10 cellular contexts compared by ENCODE assay signal in the genomic region with DNA sequence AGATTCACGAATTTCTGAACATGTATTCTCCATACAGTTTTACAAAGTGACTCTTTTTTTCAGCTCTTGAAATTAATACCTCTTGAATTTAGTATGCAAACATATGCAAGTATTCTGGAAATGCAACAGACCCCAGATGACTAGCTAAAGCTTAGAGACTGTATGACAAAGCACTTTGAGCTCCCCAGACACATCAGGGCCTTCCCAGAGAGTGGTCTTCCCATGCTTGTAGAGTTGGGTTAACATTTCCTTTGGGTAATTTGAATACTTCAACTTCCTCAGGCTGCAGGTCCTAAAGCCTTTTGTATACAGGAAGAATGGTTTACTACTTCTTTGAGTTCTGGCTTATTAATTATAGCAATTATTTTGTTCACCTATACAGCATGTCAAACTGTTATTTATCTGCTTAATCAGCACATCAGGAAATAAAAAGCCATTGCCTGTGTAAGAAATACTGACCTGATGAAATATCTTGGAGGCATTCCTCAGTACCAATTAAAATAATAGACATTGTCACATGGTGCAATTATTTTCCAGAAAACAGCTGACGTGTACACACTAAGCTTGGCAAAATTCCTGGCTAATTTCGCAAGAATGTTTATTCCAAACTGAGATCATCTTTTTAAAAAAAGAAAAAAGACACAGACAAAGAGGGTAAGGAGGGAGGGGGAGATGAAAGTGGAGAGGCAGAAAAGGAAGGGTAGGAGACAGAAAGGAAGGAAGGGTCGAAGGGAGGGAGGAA.
DNase-seq lines count a peak whose midpoint lies in the region; ATAC-seq, FAIRE-seq and TF ChIP-seq lines count a peak whose summit lies in the region.
"Had no signal": no experiment of that assay in that cellular context is flagged by ENCODE, and none has a peak within 500 bp of the region (broad histone marks: within the 10 kb centered on the region; RNA-seq: fewer than 3 reads in every experiment).

No MANE protein-coding gene starts in this region.

- POLR2A ChIA-PET in A673 (lab: Charles Lee; ENCODE audit: low non-redundant PET): no interaction called here

- no peak for FAIRE-seq in GM19239 (lab: Jason Lieb, UNC)

- H3K9me3 ChIP-seq in A673 (ENCODE audit: low read depth, low read length, poor library complexity, severe bottlenecking) (peaks cover 6% of the 10 kb centered on the region), Loucy (ENCODE audit: insufficient read depth, low read depth, low read length) (peaks cover 5% of the 10 kb centered on the region; the same call in 1 of the 2 replicates), lung (ENCODE audit: control insufficient read depth in 2 of 2, insufficient read depth in 1 of 2, low read length in 1 of 2) (no peaks in the 10 kb centered on the region)

- intact Hi-C loops in A673 (cut with micrococcal nuclease; ENCODE audit: unreplicated experiment): no loop called here

- H3K4me1 ChIP-seq in A673 (ENCODE audit: insufficient read depth, low read length, poor library complexity, severe bottlenecking) (peaks cover 20% of the 10 kb centered on the region), Loucy (ENCODE audit: insufficient read depth, low read length, poor library complexity, severe bottlenecking) (peaks cover 23% of the 10 kb centered on the region), lung (ENCODE audit: control insufficient read depth in 2 of 2, insufficient read depth in 2 of 2, low read length in 2 of 2) (peaks cover 3% of the 10 kb centered on the region in 2 donors)

- DNase-seq in A673 (ENCODE audit: low spot score): peak; percentile 90
- DNase-seq in dermis microvascular lymphatic vessel endothelial cell (ENCODE audit: low read depth in 2 of 2): peak; percentile 47 to 82
- DNase-seq in lung (ENCODE audit: low spot score): no peak
- DNase-seq in AML-193 (lab: John Stamatoyannopoulos, UW): no peak
- no peak for DNase-seq in nephron progenitor cell
- DNase-seq in activated T-cell treated with anti-CD3 and anti-CD28 coated beads, Interleukin-2, amount 50 U/mL, for 24 hours: no peak
- no peak for DNase-seq in GM19239 (ENCODE audit: insufficient read length, low spot score)
- DNase-seq: activated T-cell treated with anti-CD3 and anti-CD28 coated beads, Interleukin-2, amount 50 U/mL, for 1 hour; GDM1 had no signal

- H3K27ac ChIP-seq in A673 (ENCODE audit: low read depth, low read length, poor library complexity, severe bottlenecking) (peak overlapping the region; percentile 78), lung (ENCODE audit: low read depth in 1 of 2, low read length in 1 of 2) (peak overlapping the region in 1 of 2 donors; percentile 12)

- H2AFZ ChIP-seq in Loucy (ENCODE audit: low read length): peak overlapping the region; percentile 49

- no peaks in the 10 kb centered on the region for H3F3A ChIP-seq in Loucy (ENCODE audit: low read depth)

- TF ChIP-seq CTCF in A673 (conservative IDR thresholded peaks at IDR 0.05; ENCODE audit: low read depth, low read length) (no peak), Loucy (conservative IDR thresholded peaks at IDR 0.05; ENCODE audit: low read length) (no peak), lung (IDR thresholded peaks at IDR 0.05; ENCODE audit: control extremely low read depth, extremely low read depth) (no peak), nephron progenitor cell (IDR thresholded peaks at IDR 0.05) (no peak)

- H3K9me2 ChIP-seq in Loucy (replicated peaks; ENCODE audit: low read depth, low read length): no peaks in the 10 kb centered on the region

- BruUV-seq in A673 (replicated peaks; lab: Mats Ljungman, UMichigan): TSS peak; percentile 92

- peak overlapping the region; percentile 47 for H3K4me2 ChIP-seq in Loucy (ENCODE audit: low read depth, low read length, poor library complexity, severe bottlenecking)

- no peaks in the 10 kb centered on the region for H3K27me3 Mint-ChIP-seq in nephron progenitor cell (ENCODE audit: low read depth, poor library complexity)
- H3K27me3 Mint-ChIP-seq in activated T-cell treated with anti-CD3 and anti-CD28 coated beads, Interleukin-2, amount 50 U/mL, for 24 hours: no peaks in the 10 kb centered on the region

- no peaks in the 10 kb centered on the region for H3K79me2 ChIP-seq in Loucy (ENCODE audit: insufficient read depth, low read length)

- H3K36me3 ChIP-seq in A673 (ENCODE audit: insufficient read depth, low read length, poor library complexity, severe bottlenecking) (no peaks in the 10 kb centered on the region), Loucy (ENCODE audit: insufficient read depth, low read length) (no peaks in the 10 kb centered on the region), lung (ENCODE audit: control insufficient read depth in 2 of 2, insufficient read depth in 2 of 2, low read length in 2 of 2) (no peaks in the 10 kb centered on the region)

- CTCF ChIA-PET in A673 (lab: Charles Lee): no interaction called here

- ATAC-seq in lung (ENCODE audit: insufficient read depth, low FRiP score): peak; percentile 38

- H3K27me3 ChIP-seq in A673 (replicated peaks; ENCODE audit: insufficient read depth, low read depth, low read length, poor library complexity) (no peaks in the 10 kb centered on the region), Loucy (ENCODE audit: insufficient read depth, low read length, poor library complexity, severe bottlenecking) (no peaks in the 10 kb centered on the region), lung (ENCODE audit: control insufficient read depth, insufficient read depth) (no peaks in the 10 kb centered on the region)

- peaks cover 25% of the 10 kb centered on the region for H3K4me1 Mint-ChIP-seq in nephron progenitor cell
- H3K4me1 Mint-ChIP-seq in activated T-cell treated with anti-CD3 and anti-CD28 coated beads, Interleukin-2, amount 50 U/mL, for 24 hours (ENCODE audit: low read depth): no peaks in the 10 kb centered on the region

- no peak overlapping the region for H3K4me3 Mint-ChIP-seq in nephron progenitor cell
- no peak overlapping the region for H3K4me3 Mint-ChIP-seq in activated T-cell treated with anti-CD3 and anti-CD28 coated beads, Interleukin-2, amount 50 U/mL, for 24 hours

- peaks cover 17% of the 10 kb centered on the region for H3K9me3 Mint-ChIP-seq in nephron progenitor cell
- H3K9me3 Mint-ChIP-seq in activated T-cell treated with anti-CD3 and anti-CD28 coated beads, Interleukin-2, amount 50 U/mL, for 24 hours: peaks cover 3% of the 10 kb centered on the region

- no peak overlapping the region for H3K4me3 ChIP-seq in A673 (ENCODE audit: low read depth, low read length, poor library complexity, severe bottlenecking)
- H3K4me3 ChIP-seq in Loucy (ENCODE audit: low read length, poor library complexity, severe bottlenecking): peak overlapping the region; percentile 4
- H3K4me3 ChIP-seq in lung: no peak overlapping the region

- WGBS in lung, 2 donors: 30 to 36% methylated on average over 4 of the region's 4 CpGs

- H3K9ac ChIP-seq in Loucy (ENCODE audit: low read depth, low read length, poor library complexity, severe bottlenecking): peak overlapping the region; percentile 1

- H4K20me1 ChIP-seq in Loucy (ENCODE audit: insufficient read depth, low read length, poor library complexity, severe bottlenecking): no peaks in the 10 kb centered on the region

- peaks cover 12% of the 10 kb centered on the region for H3K36me3 Mint-ChIP-seq in nephron progenitor cell (ENCODE audit: low read depth)
- no peaks in the 10 kb centered on the region for H3K36me3 Mint-ChIP-seq in activated T-cell treated with anti-CD3 and anti-CD28 coated beads, Interleukin-2, amount 50 U/mL, for 24 hours (ENCODE audit: low read depth)

- no peak overlapping the region for H3K27ac Mint-ChIP-seq in nephron progenitor cell
- no peak overlapping the region for H3K27ac Mint-ChIP-seq in activated T-cell treated with anti-CD3 and anti-CD28 coated beads, Interleukin-2, amount 50 U/mL, for 24 hours

Comparison
In these comparisons a context has a peak if more than half of its experiments do, and no peak if none do; other contexts are left out.
1. DNase-seq: peak in A673 (single experiment) and dermis microvascular lymphatic vessel endothelial cell (2 of 2); none in lung (single experiment), AML-193 (0 of 2), nephron progenitor cell (single experiment), activated T-cell treated with anti-CD3 and anti-CD28 coated beads, Interleukin-2, amount 50 U/mL, for 24 hours (single experiment) and GM19239 (single experiment).